8 cellular contexts compared by ENCODE assay signal in genomic region chr10:1057106-1057657, GRCh38. TPM values are rescaled to one million over a fixed set of nuclear protein-coding genes. Genes with fewer than 3 reads are reported as not detected.
A peak's percentile ranks its signal among the peaks of the same experiment; 100 is the strongest.
DNase-seq lines count a peak whose midpoint lies in the region; ATAC-seq and TF ChIP-seq lines count a peak whose summit lies in the region.

No MANE protein-coding gene starts in this region.

- H3K27me3 ChIP-seq in GM06990 (replicated peaks; ENCODE audit: control insufficient read depth, insufficient read depth, low read length) (no peaks in the 10 kb centered on the region), psoas muscle (ENCODE audit: insufficient read depth in 3 of 3, low read length in 2 of 3) (no peaks in the 10 kb centered on the region)

- ATAC-seq in HG02970 (IDR thresholded peaks at IDR 0.05; ENCODE audit: low FRiP score, unreplicated experiment) (peak; percentile 6), psoas muscle (peak in 2 of 4 donors; percentile 1 to 37), HG03045 (IDR thresholded peaks at IDR 0.05; ENCODE audit: unreplicated experiment) (no peak)

- H3K4me1 ChIP-seq in psoas muscle, result peaks cover 52% of the 10 kb centered on the region

- TF ChIP-seq CTCF in GM06990 (IDR thresholded peaks at IDR 0.05; ENCODE audit: insufficient read depth, low read length, poor library complexity, severe bottlenecking) (no peak), VCaP (conservative IDR thresholded peaks at IDR 0.05) (no peak), glutamatergic neuron (IDR thresholded peaks at IDR 0.05; ENCODE audit: partially characterized antibody, unreplicated experiment) (no peak), psoas muscle (IDR thresholded peaks at IDR 0.05) (no peak)

- no peaks in the 10 kb centered on the region for H3K36me3 Mint-ChIP-seq in glutamatergic neuron (ENCODE audit: unreplicated experiment)

- peaks cover 1% of the 10 kb centered on the region; the same call in 1 of the 2 replicates for H3K36me3 ChIP-seq in GM06990 (ENCODE audit: control insufficient read depth, insufficient read depth, low read length)
- peaks cover 3 to 32% of the 10 kb centered on the region in 2 donors for H3K36me3 ChIP-seq in psoas muscle (ENCODE audit: insufficient read depth in 1 of 2, low read depth in 1 of 2)

- H3K4me1 Mint-ChIP-seq in glutamatergic neuron (ENCODE audit: low read depth, unreplicated experiment), result peaks cover 47% of the 10 kb centered on the region

- H3K4me3 ChIP-seq in GM06990 (replicated peaks; ENCODE audit: low read depth, low read length) (peak overlapping the region; percentile 98), psoas muscle (peak overlapping the region; percentile 96)

- DNase-seq in GM06990 (ENCODE audit: extremely low read depth, insufficient read length), result no peak
- no peak for DNase-seq in glutamatergic neuron
- DNase-seq in psoas muscle, result no peak
- no peak for DNase-seq in G401 (ENCODE audit: low spot score)
- DNase-seq in NCI-H526 treated with DMSO at 0.1 percent for 48 hours (lab: John Stamatoyannopoulos, UW), result no peak

- intact Hi-C loops in psoas muscle (cut with DNase I), result loop anchor here (5.0 to 10.0 kb wide), 2 partner anchors 70 to 122 kb away; partner anchors contain the start of genes GTPBP4 (in 2 of the 2) and LARP4B (in 1 of the 2)

- peaks cover 8% of the 10 kb centered on the region for H3K27me3 Mint-ChIP-seq in glutamatergic neuron (ENCODE audit: unreplicated experiment)

- H3K27ac Mint-ChIP-seq in glutamatergic neuron (ENCODE audit: unreplicated experiment), result peak overlapping the region; percentile 84

- H3K9me3 Mint-ChIP-seq in glutamatergic neuron (ENCODE audit: unreplicated experiment), result no peaks in the 10 kb centered on the region

- H3K27ac ChIP-seq in VCaP (peak overlapping the region; percentile 93), psoas muscle (peak overlapping the region; percentile 100)

- in situ Hi-C loops in G401 (cut with HindIII; ENCODE audit: low sequenced_read_pairs), result no loop called here

- H3K4me3 Mint-ChIP-seq in glutamatergic neuron (ENCODE audit: unreplicated experiment), result peak overlapping the region; percentile 92

- no peaks in the 10 kb centered on the region for H3K9me3 ChIP-seq in psoas muscle

- WGBS in psoas muscle, 3 donors, result 1 to 4% (median 1%) methylated on average over 23 to 26 of the region's 26 CpGs

RNA-seq across cellular contexts. Expression of gene WDR37, which starts 1.0 kb away (rescaled TPM):
- total RNA-seq in glutamatergic neuron (ENCODE audit: unreplicated experiment) (27.8 TPM), psoas muscle (10 to 100 TPM; 17.2 to 28.3 (median 21.4) TPM)
- 10 to 100 TPM in 1 of 3 donors, 1 to 10 TPM in 2; 6.8 to 14.1 (median 9.7) TPM for polyA plus RNA-seq in psoas muscle
- total RNA-seq in G401 (2014; rRNA removed; shearing (Covaris generic)), result 8.7 and 12.6 TPM in 2 replicates

RNA-seq across cellular contexts. Expression of gene IDI1, which starts 8.3 kb away (rescaled TPM):
- total RNA-seq in glutamatergic neuron (ENCODE audit: unreplicated experiment) (103 TPM), psoas muscle (10 to 100 TPM; 49.3 to 61.3 (median 55.3) TPM)
- polyA plus RNA-seq in psoas muscle, result 100 to 1,000 TPM in 2 of 3 donors, 10 to 100 TPM in 1; 42.8 to 137 (median 111) TPM
- total RNA-seq in G401 (2014; rRNA removed; shearing (Covaris generic)), result 101 and 134 TPM in 2 replicates

RNA-seq across cellular contexts. Expression of gene IDI2, which starts 31.5 kb away (rescaled TPM):
- total RNA-seq in glutamatergic neuron (ENCODE audit: unreplicated experiment) (not detected), psoas muscle (100 to 1,000 TPM; 107 to 182 (median 144) TPM)
- 100 to 1,000 TPM in 2 of 3 donors, 10 to 100 TPM in 1; 16.6 to 180 (median 133) TPM for polyA plus RNA-seq in psoas muscle
- not detected in 2 replicates for total RNA-seq in G401 (2014; rRNA removed; shearing (Covaris generic))

Comparison
In these comparisons a context has a peak if more than half of its experiments do, and no peak if none do; other contexts are left out.
1. RNA of gene IDI2, which starts 31.5 kb away (total RNA-seq): 107 to 182 TPM in psoas muscle; not detected in glutamatergic neuron (single experiment) and not detected in G401; every median in the first group is over 100 times any median in the second.